2 cellular contexts compared by ENCODE assay signal in the genomic region with DNA sequence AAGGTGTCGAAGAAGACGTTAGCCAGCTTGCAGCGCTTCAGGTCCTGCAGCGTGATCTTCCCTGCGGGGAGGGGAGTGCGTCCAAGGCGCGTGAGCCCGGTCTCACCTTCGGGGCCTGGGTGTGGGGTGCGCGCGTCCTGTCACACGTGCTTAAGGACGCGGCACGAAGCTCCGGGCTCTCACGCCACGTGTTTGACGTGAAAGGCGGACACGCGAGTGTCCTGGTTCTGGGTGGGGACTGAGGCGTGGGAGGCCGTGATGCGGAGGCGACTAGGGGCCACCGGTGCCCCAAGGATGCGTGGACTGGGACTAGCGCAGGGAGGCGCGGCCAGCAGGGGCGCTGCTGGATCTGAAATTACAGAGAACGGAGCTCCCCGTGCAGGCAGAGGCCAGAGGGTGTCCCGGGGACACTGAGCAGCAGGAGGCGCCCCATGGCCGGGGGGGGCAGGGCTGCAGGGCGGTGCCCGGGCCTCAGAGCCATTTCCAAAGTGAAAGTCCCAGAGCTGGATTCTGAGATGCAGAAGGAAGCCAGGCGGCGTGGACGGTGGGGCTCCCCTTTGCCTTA.
TF ChIP-seq lines count a peak whose summit lies in the region.

No MANE protein-coding gene starts in this region.

TF ChIP-seq in K562, 482 proteins besides CTCF, POLR2A, EP300 and RAD21:
- TF ChIP-seq, protein P1, sequence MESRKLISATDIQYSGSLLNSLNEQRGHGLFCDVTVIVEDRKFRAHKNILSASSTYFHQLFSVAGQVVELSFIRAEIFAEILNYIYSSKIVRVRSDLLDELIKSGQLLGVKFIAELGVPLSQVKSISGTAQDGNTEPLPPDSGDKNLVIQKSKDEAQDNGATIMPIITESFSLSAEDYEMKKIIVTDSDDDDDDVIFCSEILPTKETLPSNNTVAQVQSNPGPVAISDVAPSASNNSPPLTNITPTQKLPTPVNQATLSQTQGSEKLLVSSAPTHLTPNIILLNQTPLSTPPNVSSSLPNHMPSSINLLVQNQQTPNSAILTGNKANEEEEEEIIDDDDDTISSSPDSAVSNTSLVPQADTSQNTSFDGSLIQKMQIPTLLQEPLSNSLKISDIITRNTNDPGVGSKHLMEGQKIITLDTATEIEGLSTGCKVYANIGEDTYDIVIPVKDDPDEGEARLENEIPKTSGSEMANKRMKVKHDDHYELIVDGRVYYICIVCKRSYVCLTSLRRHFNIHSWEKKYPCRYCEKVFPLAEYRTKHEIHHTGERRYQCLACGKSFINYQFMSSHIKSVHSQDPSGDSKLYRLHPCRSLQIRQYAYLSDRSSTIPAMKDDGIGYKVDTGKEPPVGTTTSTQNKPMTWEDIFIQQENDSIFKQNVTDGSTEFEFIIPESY (CRISPR knock-in tag; IDR thresholded peaks at IDR 0.05) = peak; percentile 81
- TF ChIP-seq, protein P2, sequence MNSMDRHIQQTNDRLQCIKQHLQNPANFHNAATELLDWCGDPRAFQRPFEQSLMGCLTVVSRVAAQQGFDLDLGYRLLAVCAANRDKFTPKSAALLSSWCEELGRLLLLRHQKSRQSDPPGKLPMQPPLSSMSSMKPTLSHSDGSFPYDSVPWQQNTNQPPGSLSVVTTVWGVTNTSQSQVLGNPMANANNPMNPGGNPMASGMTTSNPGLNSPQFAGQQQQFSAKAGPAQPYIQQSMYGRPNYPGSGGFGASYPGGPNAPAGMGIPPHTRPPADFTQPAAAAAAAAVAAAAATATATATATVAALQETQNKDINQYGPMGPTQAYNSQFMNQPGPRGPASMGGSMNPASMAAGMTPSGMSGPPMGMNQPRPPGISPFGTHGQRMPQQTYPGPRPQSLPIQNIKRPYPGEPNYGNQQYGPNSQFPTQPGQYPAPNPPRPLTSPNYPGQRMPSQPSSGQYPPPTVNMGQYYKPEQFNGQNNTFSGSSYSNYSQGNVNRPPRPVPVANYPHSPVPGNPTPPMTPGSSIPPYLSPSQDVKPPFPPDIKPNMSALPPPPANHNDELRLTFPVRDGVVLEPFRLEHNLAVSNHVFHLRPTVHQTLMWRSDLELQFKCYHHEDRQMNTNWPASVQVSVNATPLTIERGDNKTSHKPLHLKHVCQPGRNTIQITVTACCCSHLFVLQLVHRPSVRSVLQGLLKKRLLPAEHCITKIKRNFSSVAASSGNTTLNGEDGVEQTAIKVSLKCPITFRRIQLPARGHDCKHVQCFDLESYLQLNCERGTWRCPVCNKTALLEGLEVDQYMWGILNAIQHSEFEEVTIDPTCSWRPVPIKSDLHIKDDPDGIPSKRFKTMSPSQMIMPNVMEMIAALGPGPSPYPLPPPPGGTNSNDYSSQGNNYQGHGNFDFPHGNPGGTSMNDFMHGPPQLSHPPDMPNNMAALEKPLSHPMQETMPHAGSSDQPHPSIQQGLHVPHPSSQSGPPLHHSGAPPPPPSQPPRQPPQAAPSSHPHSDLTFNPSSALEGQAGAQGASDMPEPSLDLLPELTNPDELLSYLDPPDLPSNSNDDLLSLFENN (IDR thresholded peaks at IDR 0.05; ENCODE audit: low read depth in 2 of 2, low read length in 2 of 2) = no peak
- TF ChIP-seq SIN3A (IDR thresholded peaks at IDR 0.05; ENCODE audit: borderline replicate concordance in 2 of 2, control insufficient read depth in 1 of 2, low read depth in 2 of 2, low read length in 2 of 2) = no peak
- TF ChIP-seq ZNF12 (CRISPR knock-in tag; IDR thresholded peaks at IDR 0.05) = no peak

TF ChIP-seq in HepG2, 621 proteins besides CTCF, POLR2A, EP300 and RAD21:
- TF ChIP-seq ZKSCAN5 (CRISPR knock-in tag; IDR thresholded peaks at IDR 0.05) (no peak), ZNF235 (CRISPR knock-in tag; IDR thresholded peaks at IDR 0.05; ENCODE audit: borderline replicate concordance) (no peak), ZNF740 (CRISPR knock-in tag; IDR thresholded peaks at IDR 0.05) (0 out of 2 replicates have a peak, but pooled peaks have one; percentile 52), AGO2 (optimal IDR thresholded peaks at IDR 0.05; ENCODE audit: low read depth, low read length) (peak; percentile 43), GZF1 (CRISPR knock-in tag; IDR thresholded peaks at IDR 0.05) (no peak), ZBTB3 (CRISPR knock-in tag; IDR thresholded peaks at IDR 0.05; ENCODE audit: borderline replicate concordance, low read depth) (no peak), DNMT3B (CRISPR knock-in tag; conservative IDR thresholded peaks at IDR 0.05) (no peak), SP2 (CRISPR knock-in tag; IDR thresholded peaks at IDR 0.05) (no peak), KDM6A (CRISPR knock-in tag; IDR thresholded peaks at IDR 0.05; ENCODE audit: low read depth) (no peak), MIER2 (CRISPR knock-in tag; IDR thresholded peaks at IDR 0.05) (no peak)
- TF ChIP-seq, protein P1 (CRISPR knock-in tag; IDR thresholded peaks at IDR 0.05) = peak; percentile 96
